In the genomic region with DNA sequence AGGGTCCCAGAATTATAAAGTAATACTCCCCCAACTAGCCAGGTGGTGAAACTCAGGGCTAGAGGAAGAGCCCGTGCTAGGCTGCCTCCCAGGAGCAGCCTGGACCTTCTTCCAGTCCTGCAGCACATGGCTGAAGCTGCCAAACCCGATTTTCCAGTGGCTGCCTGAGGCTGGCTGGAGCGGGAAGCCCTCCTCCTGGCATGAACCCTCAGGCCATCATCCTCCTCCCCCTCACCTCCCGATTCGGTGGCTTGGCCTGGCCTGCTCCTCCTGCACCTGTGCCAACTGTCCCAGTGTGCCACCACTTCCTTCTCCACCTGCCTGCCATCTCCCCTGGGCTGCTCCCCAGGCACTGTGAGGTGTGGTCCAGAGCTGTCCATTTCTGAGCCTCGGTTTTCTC, we compare ENCODE assay signal across 12 cellular contexts. TPM values are rescaled to one million over a fixed set of nuclear protein-coding genes. Genes with fewer than 3 reads are reported as not detected.
A peak's percentile ranks its signal among the peaks of the same experiment; 100 is the strongest.
DNase-seq lines count a peak whose midpoint lies in the region; TF ChIP-seq lines count a peak whose summit lies in the region.
"Had no signal": no experiment of that assay in that cellular context is flagged by ENCODE, and none has a peak within 500 bp of the region (broad histone marks: within the 10 kb centered on the region; RNA-seq: fewer than 3 reads in every experiment).

No MANE protein-coding gene starts in this region.

- TF ChIP-seq CTCF in suprapubic skin (IDR thresholded peaks at IDR 0.05) (no peak), foreskin fibroblast (IDR thresholded peaks at IDR 0.05; ENCODE audit: low read depth, low read length) (no peak)

- no peaks in the 10 kb centered on the region for H3K27me3 ChIP-seq in suprapubic skin

- WGBS in suprapubic skin: 35% methylated on average over 5 of the region's 6 CpGs

- DNase-seq in DMS 273 (lab: John Stamatoyannopoulos, UW; ENCODE audit: unreplicated experiment): peak; percentile 26
- DNase-seq in DMS 273 treated with DMSO at 0.1 percent for 48 hours (lab: John Stamatoyannopoulos, UW): no peak
- DNase-seq in RPMI8226: peak; percentile 68
- DNase-seq in iPS-NIHi7 (ENCODE audit: extremely low spot score): peak; percentile 60
- no peak for DNase-seq in suprapubic skin (ENCODE audit: low spot score in 2 of 2)
- no peak for DNase-seq in foreskin fibroblast
- no peak for DNase-seq in GM19238 (ENCODE audit: insufficient read length, low spot score)
- no peak for DNase-seq in inferior parietal cortex (ENCODE audit: extremely low spot score)
- DNase-seq: activated CD4-positive, alpha-beta memory T cell treated with anti-CD3 and anti-CD28 coated beads for 36 hours; NCI-H345 had no signal

- no peaks in the 10 kb centered on the region for H3K36me3 ChIP-seq in suprapubic skin

- no peak for TF ChIP-seq EP300 in suprapubic skin (IDR thresholded peaks at IDR 0.05)

- H3K4me3 ChIP-seq in suprapubic skin (no peak overlapping the region), foreskin fibroblast (ENCODE audit: low read depth in 1 of 2, low read length in 2 of 2) (no peak overlapping the region)

- H3K27ac ChIP-seq in suprapubic skin: peak overlapping the region; percentile 63

- no peaks in the 10 kb centered on the region for H3K9me3 ChIP-seq in suprapubic skin

- TF ChIP-seq POLR2A in suprapubic skin (IDR thresholded peaks at IDR 0.05): no peak

- H3K4me1 ChIP-seq in suprapubic skin: peaks cover 56% of the 10 kb centered on the region

RNA-seq across cellular contexts. Expression of a gene that starts 3.0 kb away (rescaled TPM):
- 1 to 10 TPM; 2.1 to 7.8 (median 3.3) TPM for total RNA-seq in suprapubic skin

RNA-seq across cellular contexts. Expression of a gene that starts 4.4 kb away (rescaled TPM):
- total RNA-seq in suprapubic skin: not detected
- total RNA-seq: A172; activated CD4-positive, alpha-beta memory T cell treated with anti-CD3 and anti-CD28 coated beads for 36 hours; omental fat pad had no signal

RNA-seq across cellular contexts. Expression of a gene that starts 26.4 kb away (rescaled TPM):
- 10 to 100 TPM; 36.2 to 59.2 (median 47.7) TPM for total RNA-seq in suprapubic skin

RNA-seq across cellular contexts. Expression of a gene that starts 31.3 kb away (rescaled TPM):
- total RNA-seq in suprapubic skin: 10 to 100 TPM in 1 of 4 donors, 1 to 10 TPM in 3; 2.6 to 12.6 (median 4.7) TPM

RNA-seq across cellular contexts. Expression of a gene that starts 39.4 kb away (rescaled TPM):
- total RNA-seq in suprapubic skin: 10 to 100 TPM in 2 of 4 donors, 1 to 10 TPM in 2; 6.1 to 16.5 (median 11.2) TPM

Comparison
In these comparisons a context has a peak if more than half of its experiments do, and no peak if none do; other contexts are left out.
1. DNase-seq: peak in DMS 273 (single experiment), RPMI8226 (single experiment) and iPS-NIHi7 (single experiment); none in DMS 273 treated with DMSO at 0.1 percent for 48 hours (single experiment), suprapubic skin (0 of 2), foreskin fibroblast (0 of 2), GM19238 (single experiment) and inferior parietal cortex (single experiment).